ENCODE assay signal across 8 cellular contexts in genomic region chr16:370443-370842, GRCh38. TPM values are rescaled to one million over a fixed set of nuclear protein-coding genes. Genes with fewer than 3 reads are reported as not detected.
DNase-seq lines count a peak whose midpoint lies in the region; ATAC-seq lines count a peak whose summit lies in the region.

Gene MRPL28 (minus strand): TSS chr16:370538. CDS start chr16:370218, 320 bp downstream.

- H3K27me3 ChIP-seq in CD4-positive, CD25-positive, alpha-beta regulatory T cell (ENCODE audit: control insufficient read depth, insufficient read depth, low read length): no peaks in the 10 kb centered on the region

- peak; percentile 89 to 97 (median 92) for DNase-seq in CD4-positive, CD25-positive, alpha-beta regulatory T cell
- DNase-seq in HT1080 (ENCODE audit: low read depth): peak; percentile 92
- peak; percentile 91 to 92 for DNase-seq in NOMO-1 (lab: John Stamatoyannopoulos, UW; ENCODE audit: unreplicated experiment in 2 of 2)
- DNase-seq in activated CD8-positive, alpha-beta memory T cell treated with anti-CD3 and anti-CD28 coated beads for 24 hours: peak; percentile 96
- DNase-seq in effector CD8-positive, alpha-beta T cell (lab: John Stamatoyannopoulos, UW): peak; percentile 85
- DNase-seq in lung microvascular endothelial cell (ENCODE audit: low read depth in 2 of 2): peak; percentile 95 to 97
- DNase-seq in stimulated activated CD4-positive, alpha-beta T cell treated with anti-CD3 and anti-CD28 coated beads, TNF-alpha, amount 100 ng/mL, for 4 hours (ENCODE audit: low read depth in 3 of 3): peak; percentile 85 to 92 (median 89)

- H3K27ac Mint-ChIP-seq in CD4-positive, CD25-positive, alpha-beta regulatory T cell: peak within 1 kb of the TSS; percentile 86 to 88 (median 88)

- H3K9me3 Mint-ChIP-seq in CD4-positive, CD25-positive, alpha-beta regulatory T cell: no peaks in the 10 kb centered on the region

- peaks cover 12% of the 10 kb centered on the region for H3K36me3 Mint-ChIP-seq in CD4-positive, CD25-positive, alpha-beta regulatory T cell

- H3K4me1 ChIP-seq in CD4-positive, CD25-positive, alpha-beta regulatory T cell (ENCODE audit: control insufficient read depth, insufficient read depth, low read length, poor library complexity, severe bottlenecking): peaks cover 16% of the 10 kb centered on the region

- H3K4me3 Mint-ChIP-seq in CD4-positive, CD25-positive, alpha-beta regulatory T cell: peak within 1 kb of the TSS; percentile 89 to 98 (median 96)

- H3K4me1 Mint-ChIP-seq in CD4-positive, CD25-positive, alpha-beta regulatory T cell: peaks cover 0 to 24% (median 8%) of the 10 kb centered on the region in 4 donors

- peak within 1 kb of the TSS; percentile 57 for H3K4me3 ChIP-seq in CD4-positive, CD25-positive, alpha-beta regulatory T cell (ENCODE audit: low read depth, low read length)

- peak; percentile 99 to 100 for ATAC-seq in CD4-positive, CD25-positive, alpha-beta regulatory T cell (ENCODE audit: low read depth in 2 of 2)
- peak; percentile 76 for ATAC-seq in GM19455 (IDR thresholded peaks at IDR 0.05; ENCODE audit: unreplicated experiment)

- no peaks in the 10 kb centered on the region for H3K9me3 ChIP-seq in CD4-positive, CD25-positive, alpha-beta regulatory T cell (ENCODE audit: control insufficient read depth in 2 of 2, low read length in 2 of 2)

- peak within 1 kb of the TSS; percentile 74 for H3K27ac ChIP-seq in CD4-positive, CD25-positive, alpha-beta regulatory T cell (ENCODE audit: insufficient read depth, low read length, poor library complexity, severe bottlenecking)

- no peaks in the 10 kb centered on the region for H3K27me3 Mint-ChIP-seq in CD4-positive, CD25-positive, alpha-beta regulatory T cell

- peaks cover 26% of the 10 kb centered on the region for H3K36me3 ChIP-seq in CD4-positive, CD25-positive, alpha-beta regulatory T cell (ENCODE audit: control insufficient read depth, insufficient read depth, low read length)

RNA-seq across cellular contexts. Expression of gene MRPL28, which starts in this region (rescaled TPM):
- total RNA-seq in CD4-positive, CD25-positive, alpha-beta regulatory T cell: 37.8 TPM
- 100 to 1,000 TPM in 1 of 4 donors, 10 to 100 TPM in 3; 63.0 to 109 (median 85.2) TPM for polyA plus RNA-seq in CD4-positive, CD25-positive, alpha-beta regulatory T cell
- 206 and 251 TPM in 2 replicates for total RNA-seq in HT1080 (2014; rRNA removed; shearing (Covaris generic))
- 158 and 192 TPM in 2 replicates for polyA plus RNA-seq in HT1080 (2015; cell fraction: cytosol; rRNA removed)
- polyA plus RNA-seq in HT1080 (2015; cell fraction: nucleus; rRNA removed): 142 and 155 TPM in 2 replicates
- 70.8 and 80.6 TPM in 2 replicates for total RNA-seq in lung microvascular endothelial cell

Comparison
In these comparisons a context has a peak if more than half of its experiments do, and no peak if none do; other contexts are left out.
1. Peak in every context shown above with its lines: DNase-seq, ATAC-seq, H3K4me3 ChIP-seq and H3K27ac ChIP-seq.